35 cellular contexts compared by ENCODE assay signal in the genomic region with DNA sequence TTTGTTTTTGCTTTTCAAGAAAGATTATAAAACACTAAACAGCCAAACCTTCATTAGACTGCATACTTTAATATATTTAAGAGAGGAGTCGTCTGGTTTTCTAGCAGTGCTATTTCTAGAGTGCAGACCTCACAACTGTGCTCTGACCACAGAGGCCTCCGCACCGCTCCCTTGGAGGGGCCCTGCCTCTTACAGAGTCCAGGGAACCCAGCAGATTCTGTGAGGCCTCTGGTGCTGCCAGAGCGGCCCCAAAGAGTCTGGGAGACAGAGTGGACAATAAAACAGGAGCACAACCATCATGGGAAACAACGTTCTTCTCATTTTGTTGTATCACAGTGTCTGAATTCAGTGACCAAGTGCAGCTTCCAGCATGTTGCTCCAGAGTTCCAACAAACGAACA.
"Had no signal": no experiment of that assay in that cellular context is flagged by ENCODE, and none has a peak within 500 bp of the region (broad histone marks: within the 10 kb centered on the region; RNA-seq: fewer than 3 reads in every experiment).

No MANE protein-coding gene starts in this region.

- H3K4me3 Mint-ChIP-seq: activated CD4-positive, alpha-beta memory T cell treated with anti-CD3 and anti-CD28 coated beads for 36 hours; activated CD4-positive, alpha-beta T cell treated with anti-CD3 and anti-CD28 coated beads for 36 hours; activated CD4-positive, alpha-beta T cell treated with anti-CD3 and anti-CD28 coated beads, Interleukin-2, amount 10 ng/mL, durations not matched to agents 7 days and 5 days; activated naive CD4-positive, alpha-beta T cell treated with anti-CD3 and anti-CD28 coated beads, Interleukin-2, amount 50 U/mL, for 24 hours; activated naive CD8-positive, alpha-beta T cell treated with anti-CD3 and anti-CD28 coated beads, Interleukin-2, amount 10 ng/mL, durations not matched to agents 7 days and 5 days; activated T-helper 17 cell treated with anti-CD3 and anti-CD28 coated beads, Interleukin-2, amount 50 U/mL, for 72 hours; WTC11 had no signal

- H3K27ac ChIP-seq: ascending aorta, KMS-11, Peyer's patch, RWPE1, SJCRH30, SK-N-MC had no signal

- ATAC-seq: activated CD4-positive, alpha-beta T cell treated with anti-CD3 and anti-CD28 coated beads for 36 hours; activated CD4-positive, CD25-positive, alpha-beta regulatory T cell treated with anti-CD3 and anti-CD28 coated beads, Interleukin-2, amount 50 U/mL, for 24 hours; activated T-helper 17 cell treated with anti-CD3 and anti-CD28 coated beads, Interleukin-2, amount 50 U/mL, for 72 hours; PC-3; WTC11 had no signal

- H3K27me3 ChIP-seq: ascending aorta, Peyer's patch, SJCRH30 had no signal

- H3K9me3 Mint-ChIP-seq: activated CD4-positive, alpha-beta memory T cell treated with anti-CD3 and anti-CD28 coated beads for 36 hours; activated CD4-positive, alpha-beta T cell treated with anti-CD3 and anti-CD28 coated beads, Interleukin-2, amount 10 ng/mL, durations not matched to agents 7 days and 5 days; activated naive CD4-positive, alpha-beta T cell treated with anti-CD3 and anti-CD28 coated beads, Interleukin-2, amount 50 U/mL, for 24 hours; activated naive CD8-positive, alpha-beta T cell treated with anti-CD3 and anti-CD28 coated beads, Interleukin-2, amount 10 ng/mL, durations not matched to agents 7 days and 5 days; activated T-helper 17 cell treated with anti-CD3 and anti-CD28 coated beads, Interleukin-2, amount 50 U/mL, for 72 hours; WTC11 had no signal

- H3K4me3 ChIP-seq: ascending aorta, Peyer's patch, SJCRH30, SK-N-MC had no signal

- H3K9me3 ChIP-seq: ascending aorta, Peyer's patch, SJCRH30 had no signal

- DNase-seq: activated CD4-positive, alpha-beta memory T cell treated with anti-CD3 and anti-CD28 coated beads for 36 hours; activated CD4-positive, alpha-beta T cell treated with anti-CD3 and anti-CD28 coated beads for 36 hours; activated CD4-positive, alpha-beta T cell treated with anti-CD3 and anti-CD28 coated beads, Interleukin-2, amount 10 ng/mL, durations not matched to agents 7 days and 5 days; activated CD8-positive, alpha-beta memory T cell treated with anti-CD3 and anti-CD28 coated beads, Interleukin-2, amount 50 U/mL, for 4 hours; activated gamma-delta T cell; activated naive CD4-positive, alpha-beta T cell treated with Interleukin-2 at 50 U/mL for 16 hours; activated naive CD8-positive, alpha-beta T cell treated with anti-CD3 and anti-CD28 coated beads, Interleukin-2, amount 10 ng/mL, durations not matched to agents 7 days and 5 days; activated T-cell treated with anti-CD3 and anti-CD28 coated beads for 4 hours; activated T-cell treated with anti-CD3 and anti-CD28 coated beads, Interleukin-2, amount 50 U/mL, for 48 hours; amygdala; caudate nucleus; NCI-H1092 treated with DMSO at 0.1 percent for 48 hours; NCI-H1417; NCI-H146; NCI-H187; NCI-H2029 treated with DMSO at 0.1 percent for 48 hours; NCI-H2107; NCI-H2171; NCI-H510A; NCI-H526; NCI-H748 treated with DMSO at 0.1 percent for 48 hours; NK-92 treated with Interleukin-12 subunit alpha and Interleukin-12 subunit beta, amount 100 ng/mL, for 24 hours; PC-3; Peyer's patch; SHP77; SJCRH30; T1000 had no signal

- H3K27ac Mint-ChIP-seq: activated CD4-positive, alpha-beta memory T cell treated with anti-CD3 and anti-CD28 coated beads for 36 hours; activated CD4-positive, alpha-beta T cell treated with anti-CD3 and anti-CD28 coated beads for 36 hours; activated CD4-positive, alpha-beta T cell treated with anti-CD3 and anti-CD28 coated beads, Interleukin-2, amount 10 ng/mL, durations not matched to agents 7 days and 5 days; activated naive CD8-positive, alpha-beta T cell treated with anti-CD3 and anti-CD28 coated beads, Interleukin-2, amount 10 ng/mL, durations not matched to agents 7 days and 5 days; activated T-helper 17 cell treated with anti-CD3 and anti-CD28 coated beads, Interleukin-2, amount 50 U/mL, for 72 hours; WTC11 had no signal

- H3K27me3 Mint-ChIP-seq: activated CD4-positive, alpha-beta memory T cell treated with anti-CD3 and anti-CD28 coated beads for 36 hours; activated CD4-positive, alpha-beta T cell treated with anti-CD3 and anti-CD28 coated beads for 36 hours; activated CD4-positive, alpha-beta T cell treated with anti-CD3 and anti-CD28 coated beads, Interleukin-2, amount 10 ng/mL, durations not matched to agents 7 days and 5 days; activated naive CD4-positive, alpha-beta T cell treated with anti-CD3 and anti-CD28 coated beads, Interleukin-2, amount 50 U/mL, for 24 hours; activated naive CD8-positive, alpha-beta T cell treated with anti-CD3 and anti-CD28 coated beads, Interleukin-2, amount 10 ng/mL, durations not matched to agents 7 days and 5 days; activated T-helper 17 cell treated with anti-CD3 and anti-CD28 coated beads, Interleukin-2, amount 50 U/mL, for 72 hours had no signal
